ENCODE assay signal across 9 cellular contexts in genomic region chr2:230203110-230203676, GRCh38. TPM values are rescaled to one million over a fixed set of nuclear protein-coding genes. Genes with fewer than 3 reads are reported as not detected.
A peak's percentile ranks its signal among the peaks of the same experiment; 100 is the strongest.
DNase-seq lines count a peak whose midpoint lies in the region; ATAC-seq lines count a peak whose summit lies in the region.
"Had no signal": no experiment of that assay in that cellular context is flagged by ENCODE, and none has a peak within 500 bp of the region (broad histone marks: within the 10 kb centered on the region; RNA-seq: fewer than 3 reads in every experiment).

No MANE protein-coding gene starts in this region.

- ATAC-seq in GM18499 (IDR thresholded peaks at IDR 0.05; ENCODE audit: insufficient read depth, unreplicated experiment): peak; percentile 23
- peak; percentile 42 for ATAC-seq in GM19463 (IDR thresholded peaks at IDR 0.05; ENCODE audit: unreplicated experiment)
- peak; percentile 40 for ATAC-seq in HG03159 (IDR thresholded peaks at IDR 0.05; ENCODE audit: unreplicated experiment)
- ATAC-seq: HepG2 had no signal

- peaks cover 8% of the 10 kb centered on the region for H3K4me1 Mint-ChIP-seq in activated naive CD8-positive, alpha-beta T cell treated with anti-CD3 and anti-CD28 coated beads for 36 hours

- no peaks in the 10 kb centered on the region for H3K9me3 Mint-ChIP-seq in activated naive CD8-positive, alpha-beta T cell treated with anti-CD3 and anti-CD28 coated beads for 36 hours

- no peak for DNase-seq in activated naive CD8-positive, alpha-beta T cell treated with anti-CD3 and anti-CD28 coated beads for 36 hours
- DNase-seq in RPMI8226 (no peak), NCI-H146 (lab: John Stamatoyannopoulos, UW) (no peak), NCI-H446 (lab: John Stamatoyannopoulos, UW) (no peak)
- no peak for DNase-seq in activated CD4-positive, CD25-positive, alpha-beta regulatory T cell treated with anti-CD3 and anti-CD28 coated beads, Interleukin-2, amount 50 U/mL, for 72 hours

- H3K36me3 Mint-ChIP-seq in activated naive CD8-positive, alpha-beta T cell treated with anti-CD3 and anti-CD28 coated beads for 36 hours: peaks cover 66% of the 10 kb centered on the region

- H3K4me3 Mint-ChIP-seq in activated naive CD8-positive, alpha-beta T cell treated with anti-CD3 and anti-CD28 coated beads for 36 hours: no peak overlapping the region

- H3K27ac Mint-ChIP-seq in activated naive CD8-positive, alpha-beta T cell treated with anti-CD3 and anti-CD28 coated beads for 36 hours: peak overlapping the region; percentile 50

- H3K27me3 Mint-ChIP-seq in activated naive CD8-positive, alpha-beta T cell treated with anti-CD3 and anti-CD28 coated beads for 36 hours: no peaks in the 10 kb centered on the region

RNA-seq across cellular contexts. Expression of gene SP110, which starts 16.6 kb away (rescaled TPM):
- total RNA-seq in activated naive CD8-positive, alpha-beta T cell treated with anti-CD3 and anti-CD28 coated beads for 36 hours: 10 to 100 TPM; 81.8 to 87.6 TPM

RNA-seq across cellular contexts. Expression of gene SP140, which starts 22.3 kb away (rescaled TPM):
- 10 to 100 TPM; 42.7 to 46.8 TPM for total RNA-seq in activated naive CD8-positive, alpha-beta T cell treated with anti-CD3 and anti-CD28 coated beads for 36 hours
